ENCODE assay signal across 11 cellular contexts in the genomic region with DNA sequence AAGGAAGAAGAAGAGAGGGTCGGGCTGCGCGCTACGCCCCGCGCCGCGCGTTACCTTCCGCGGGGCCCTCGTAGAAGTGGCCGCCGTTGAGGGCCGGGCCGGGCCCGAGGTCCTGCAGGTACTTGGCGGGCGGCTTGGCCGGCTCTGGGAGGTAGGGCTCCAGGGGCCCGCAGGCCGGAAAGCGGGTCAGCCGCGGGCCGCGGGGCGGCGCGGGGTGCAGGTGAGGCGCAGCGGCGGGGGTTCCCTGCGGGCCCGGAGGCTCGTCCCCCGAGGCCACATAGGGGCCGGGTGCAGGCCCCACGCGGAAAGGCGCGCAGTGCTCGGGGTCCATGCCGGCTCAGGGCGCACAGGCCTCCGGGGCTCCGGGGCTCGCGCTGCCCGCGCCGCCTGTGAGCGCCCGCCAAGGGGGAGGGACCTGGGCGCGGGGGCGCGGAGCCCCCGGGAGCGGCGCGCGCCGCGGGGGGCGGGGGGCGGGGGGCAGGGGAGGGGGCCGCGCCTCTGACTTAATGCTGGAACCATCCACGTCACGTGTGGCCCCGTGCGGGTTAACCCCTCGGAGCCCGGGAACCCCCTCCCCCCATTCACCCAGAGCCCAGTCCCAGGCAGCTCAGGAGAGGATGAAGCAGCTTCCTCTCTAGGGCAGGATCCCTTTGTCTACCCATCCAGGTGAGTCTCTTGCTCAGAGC. TPM values are rescaled to one million over a fixed set of nuclear protein-coding genes. Genes with fewer than 3 reads are reported as not detected.
DNase-seq lines count a peak whose midpoint lies in the region; ATAC-seq lines count a peak whose summit lies in the region.
"Had no signal": no experiment of that assay in that cellular context is flagged by ENCODE, and none has a peak within 500 bp of the region (broad histone marks: within the 10 kb centered on the region; RNA-seq: fewer than 3 reads in every experiment).

A gene (minus strand): TSS at position 391 of the 686 bp plus-strand sequence. CDS start 60 bp downstream, at position 331.

- no peak within 1 kb of the TSS for H3K27ac Mint-ChIP-seq in activated naive CD4-positive, alpha-beta T cell treated with anti-CD3 and anti-CD28 coated beads, Interleukin-2, amount 50 U/mL, for 24 hours
- no peak within 1 kb of the TSS for H3K27ac Mint-ChIP-seq in activated naive CD8-positive, alpha-beta T cell treated with anti-CD3 and anti-CD28 coated beads for 36 hours
- peak within 1 kb of the TSS; percentile 62 to 92 for H3K27ac Mint-ChIP-seq in stimulated activated naive CD8-positive, alpha-beta T cell treated with anti-CD3 and anti-CD28 coated beads, Interleukin-15, amount 100 ng/mL, for 72 hours
- H3K27ac Mint-ChIP-seq in activated CD4-positive, alpha-beta T cell treated with anti-CD3 and anti-CD28 coated beads, Interleukin-2, amount 10 ng/mL, durations not matched to agents 7 days and 5 days, result no peak within 1 kb of the TSS

- DNase-seq in activated naive CD4-positive, alpha-beta T cell treated with anti-CD3 and anti-CD28 coated beads, Interleukin-2, amount 50 U/mL, for 16 hours, result no peak
- DNase-seq in activated naive CD8-positive, alpha-beta T cell treated with anti-CD3 and anti-CD28 coated beads for 36 hours, result no peak
- DNase-seq in stimulated activated naive CD8-positive, alpha-beta T cell treated with anti-CD3 and anti-CD28 coated beads, Interleukin-15, amount 100 ng/mL, for 72 hours, result no peak
- DNase-seq in activated CD4-positive, alpha-beta T cell treated with anti-CD3 and anti-CD28 coated beads, Interleukin-2, amount 10 ng/mL, durations not matched to agents 7 days and 5 days, result no peak
- DNase-seq: esophagus squamous epithelium, NCI-H524 treated with DMSO at 0.1 percent for 48 hours had no signal

- no peaks in the 10 kb centered on the region for H3K36me3 Mint-ChIP-seq in activated naive CD4-positive, alpha-beta T cell treated with anti-CD3 and anti-CD28 coated beads, Interleukin-2, amount 50 U/mL, for 24 hours
- no peaks in the 10 kb centered on the region for H3K36me3 Mint-ChIP-seq in activated naive CD8-positive, alpha-beta T cell treated with anti-CD3 and anti-CD28 coated beads for 36 hours
- no peaks in the 10 kb centered on the region for H3K36me3 Mint-ChIP-seq in activated CD4-positive, alpha-beta T cell treated with anti-CD3 and anti-CD28 coated beads, Interleukin-2, amount 10 ng/mL, durations not matched to agents 7 days and 5 days (ENCODE audit: low read depth)

- peak; percentile 16 for ATAC-seq in stimulated activated naive CD8-positive, alpha-beta T cell treated with anti-CD3 and anti-CD28 coated beads, Interleukin-15, amount 100 ng/mL, for 72 hours
- ATAC-seq in HG02870 (IDR thresholded peaks at IDR 0.05; ENCODE audit: unreplicated experiment), result no peak
- no peak for ATAC-seq in HG02981 (IDR thresholded peaks at IDR 0.05; ENCODE audit: unreplicated experiment)

- POLR2A ChIA-PET in activated CD4-positive, alpha-beta T cell treated with anti-CD3 and anti-CD28 coated beads, Interleukin-2, amount 10 ng/mL, durations not matched to agents 7 days and 5 days (lab: Charles Lee), result no interaction called here

- H3K27me3 Mint-ChIP-seq in activated naive CD4-positive, alpha-beta T cell treated with anti-CD3 and anti-CD28 coated beads, Interleukin-2, amount 50 U/mL, for 24 hours, result peaks cover 39% of the 10 kb centered on the region
- peaks cover 80% of the 10 kb centered on the region for H3K27me3 Mint-ChIP-seq in activated naive CD8-positive, alpha-beta T cell treated with anti-CD3 and anti-CD28 coated beads for 36 hours
- peaks cover 95% of the 10 kb centered on the region for H3K27me3 Mint-ChIP-seq in stimulated activated naive CD8-positive, alpha-beta T cell treated with anti-CD3 and anti-CD28 coated beads, Interleukin-15, amount 100 ng/mL, for 72 hours
- peaks cover 82% of the 10 kb centered on the region for H3K27me3 Mint-ChIP-seq in activated CD4-positive, alpha-beta T cell treated with anti-CD3 and anti-CD28 coated beads, Interleukin-2, amount 10 ng/mL, durations not matched to agents 7 days and 5 days

- CTCF ChIA-PET in activated CD4-positive, alpha-beta T cell treated with anti-CD3 and anti-CD28 coated beads, Interleukin-2, amount 10 ng/mL, durations not matched to agents 7 days and 5 days (lab: Charles Lee), result interaction anchor here (1.0 to 1.5 kb wide), 3 partner anchors 16 to 345 kb away, joined by 3 to 6 read pairs (median 4); no protein-coding TSS in a partner anchor

- no peaks in the 10 kb centered on the region for H3K9me3 Mint-ChIP-seq in activated naive CD4-positive, alpha-beta T cell treated with anti-CD3 and anti-CD28 coated beads, Interleukin-2, amount 50 U/mL, for 24 hours
- H3K9me3 Mint-ChIP-seq in activated naive CD8-positive, alpha-beta T cell treated with anti-CD3 and anti-CD28 coated beads for 36 hours, result no peaks in the 10 kb centered on the region
- no peaks in the 10 kb centered on the region for H3K9me3 Mint-ChIP-seq in stimulated activated naive CD8-positive, alpha-beta T cell treated with anti-CD3 and anti-CD28 coated beads, Interleukin-15, amount 100 ng/mL, for 72 hours
- H3K9me3 Mint-ChIP-seq in activated CD4-positive, alpha-beta T cell treated with anti-CD3 and anti-CD28 coated beads, Interleukin-2, amount 10 ng/mL, durations not matched to agents 7 days and 5 days, result no peaks in the 10 kb centered on the region

- H3K27ac ChIP-seq in layer of hippocampus (ENCODE audit: low read depth, low read length), result peak within 1 kb of the TSS; percentile 56
- H3K27ac ChIP-seq: esophagus squamous epithelium had no signal

- peaks cover 37% of the 10 kb centered on the region for H3K27me3 ChIP-seq in layer of hippocampus (ENCODE audit: control insufficient read depth, insufficient read depth, low read length)

- peaks cover 14% of the 10 kb centered on the region for H3K4me1 Mint-ChIP-seq in activated naive CD4-positive, alpha-beta T cell treated with anti-CD3 and anti-CD28 coated beads, Interleukin-2, amount 50 U/mL, for 24 hours
- H3K4me1 Mint-ChIP-seq in activated naive CD8-positive, alpha-beta T cell treated with anti-CD3 and anti-CD28 coated beads for 36 hours, result peaks cover 5% of the 10 kb centered on the region
- peaks cover 26% of the 10 kb centered on the region for H3K4me1 Mint-ChIP-seq in stimulated activated naive CD8-positive, alpha-beta T cell treated with anti-CD3 and anti-CD28 coated beads, Interleukin-15, amount 100 ng/mL, for 72 hours
- peaks cover 5% of the 10 kb centered on the region for H3K4me1 Mint-ChIP-seq in activated CD4-positive, alpha-beta T cell treated with anti-CD3 and anti-CD28 coated beads, Interleukin-2, amount 10 ng/mL, durations not matched to agents 7 days and 5 days

- peak within 1 kb of the TSS; percentile 51 for H3K4me3 Mint-ChIP-seq in activated naive CD4-positive, alpha-beta T cell treated with anti-CD3 and anti-CD28 coated beads, Interleukin-2, amount 50 U/mL, for 24 hours
- H3K4me3 Mint-ChIP-seq in activated naive CD8-positive, alpha-beta T cell treated with anti-CD3 and anti-CD28 coated beads for 36 hours, result peak within 1 kb of the TSS; percentile 44
- peak within 1 kb of the TSS; percentile 75 to 79 for H3K4me3 Mint-ChIP-seq in stimulated activated naive CD8-positive, alpha-beta T cell treated with anti-CD3 and anti-CD28 coated beads, Interleukin-15, amount 100 ng/mL, for 72 hours
- no peak within 1 kb of the TSS for H3K4me3 Mint-ChIP-seq in activated CD4-positive, alpha-beta T cell treated with anti-CD3 and anti-CD28 coated beads, Interleukin-2, amount 10 ng/mL, durations not matched to agents 7 days and 5 days

RNA-seq across cellular contexts. Expression of the gene that starts here (rescaled TPM):
- total RNA-seq in activated naive CD8-positive, alpha-beta T cell treated with anti-CD3 and anti-CD28 coated beads for 36 hours, result not detected
- total RNA-seq in activated CD4-positive, alpha-beta T cell treated with anti-CD3 and anti-CD28 coated beads, Interleukin-2, amount 10 ng/mL, durations not matched to agents 7 days and 5 days, result not detected
- total RNA-seq: astrocyte had no signal

Comparison
In these comparisons a context has a peak if more than half of its experiments do, and no peak if none do; other contexts are left out.
1. H3K27ac Mint-ChIP-seq: peak in stimulated activated naive CD8-positive, alpha-beta T cell treated with anti-CD3 and anti-CD28 coated beads, Interleukin-15, amount 100 ng/mL, for 72 hours (2 of 2); none in activated naive CD4-positive, alpha-beta T cell treated with anti-CD3 and anti-CD28 coated beads, Interleukin-2, amount 50 U/mL, for 24 hours (single experiment), activated naive CD8-positive, alpha-beta T cell treated with anti-CD3 and anti-CD28 coated beads for 36 hours (single experiment) and activated CD4-positive, alpha-beta T cell treated with anti-CD3 and anti-CD28 coated beads, Interleukin-2, amount 10 ng/mL, durations not matched to agents 7 days and 5 days (single experiment).